ENCODE assay signal across 8 cellular contexts in genomic region chr22:19854778-19855503, GRCh38. TPM values are rescaled to one million over a fixed set of nuclear protein-coding genes. Genes with fewer than 3 reads are reported as not detected.
DNase-seq lines count a peak whose midpoint lies in the region; ATAC-seq and TF ChIP-seq lines count a peak whose summit lies in the region.

Gene GNB1L, minus strand, starts transcription at chr22:19854874. Its CDS starts 33,519 bp downstream, at chr22:19821355.
A gene with protein sequence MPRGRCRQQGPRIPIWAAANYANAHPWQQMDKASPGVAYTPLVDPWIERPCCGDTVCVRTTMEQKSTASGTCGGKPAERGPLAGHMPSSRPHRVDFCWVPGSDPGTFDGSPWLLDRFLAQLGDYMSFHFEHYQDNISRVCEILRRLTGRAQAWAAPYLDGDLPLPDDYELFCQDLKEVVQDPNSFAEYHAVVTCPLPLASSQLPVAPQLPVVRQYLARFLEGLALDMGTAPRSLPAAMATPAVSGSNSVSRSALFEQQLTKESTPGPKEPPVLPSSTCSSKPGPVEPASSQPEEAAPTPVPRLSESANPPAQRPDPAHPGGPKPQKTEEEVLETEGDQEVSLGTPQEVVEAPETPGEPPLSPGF (minus strand): TSS chr22:19854874. CDS start chr22:19852261, 2,613 bp downstream.

- no peaks in the 10 kb centered on the region for H3K27me3 ChIP-seq in adrenal gland
- no peaks in the 10 kb centered on the region for H3K27me3 ChIP-seq in heart right ventricle
- H3K27me3 ChIP-seq in upper lobe of left lung, result no peaks in the 10 kb centered on the region

- H3K4me3 ChIP-seq in adrenal gland (peak within 1 kb of the TSS; percentile 35 to 88 (median 74)), heart right ventricle (peak within 1 kb of the TSS; percentile 69 to 98 (median 95)), upper lobe of left lung (peak within 1 kb of the TSS; percentile 64 to 88 (median 70))

- ATAC-seq in HG02852 (IDR thresholded peaks at IDR 0.05; ENCODE audit: unreplicated experiment) (peak; percentile 89), heart right ventricle (peak; percentile 98 to 99 (median 99)), upper lobe of left lung (ENCODE audit: low FRiP score in 2 of 2) (peak; percentile 97 to 98)

- H3K4me1 ChIP-seq in adrenal gland (replicated peaks in 1 of 2) (peaks cover 20 to 21% of the 10 kb centered on the region in 2 donors), heart right ventricle (peaks cover 18 to 33% (median 27%) of the 10 kb centered on the region in 9 donors), upper lobe of left lung (peaks cover 34 to 56% (median 51%) of the 10 kb centered on the region in 4 donors)

- in situ Hi-C loops in GM13976 (cut with MboI; ENCODE audit: low sequenced_read_pairs, unreplicated experiment), result no loop called here

- H3K9me3 ChIP-seq in adrenal gland (replicated peaks in 1 of 3), result no peaks in the 10 kb centered on the region
- H3K9me3 ChIP-seq in heart right ventricle, result no peaks in the 10 kb centered on the region
- no peaks in the 10 kb centered on the region for H3K9me3 ChIP-seq in upper lobe of left lung

- H3K36me3 ChIP-seq in adrenal gland (replicated peaks in 1 of 2) (peaks cover 0 to 18% of the 10 kb centered on the region in 2 donors), heart right ventricle (peaks cover 0 to 29% (median 10%) of the 10 kb centered on the region in 9 donors), upper lobe of left lung (peaks cover 0 to 22% (median 15%) of the 10 kb centered on the region in 4 donors)

- WGBS in adrenal gland, 4 donors, result 0 to 1% (median 0%) methylated on average over 6 to 81 of the region's 81 CpGs
- 1% methylated on average over 81 of the region's 81 CpGs for WGBS in heart right ventricle, 2 donors
- 0 to 1% methylated on average over 5 to 21 of the region's 81 CpGs for WGBS in upper lobe of left lung, 2 donors

- H3K27ac ChIP-seq in adrenal gland, result peak within 1 kb of the TSS; percentile 80 to 99 (median 97)
- peak within 1 kb of the TSS; percentile 78 to 98 (median 94) for H3K27ac ChIP-seq in heart right ventricle
- H3K27ac ChIP-seq in upper lobe of left lung, result peak within 1 kb of the TSS; percentile 86 to 99 (median 93)

- TF ChIP-seq CTCF in GM13976 (IDR thresholded peaks at IDR 0.05; ENCODE audit: borderline replicate concordance, control extremely low read depth, extremely low read depth, insufficient read depth, missing control alignments) (peak; percentile 23), adrenal gland (IDR thresholded peaks at IDR 0.05) (no peak), heart right ventricle (IDR thresholded peaks at IDR 0.05) (peak in 6 of 9 donors; percentile 7 to 50 (median 32)), upper lobe of left lung (IDR thresholded peaks at IDR 0.05) (peak in 5 of 6 experiments; percentile 11 to 67 (median 42))

- intact Hi-C loops in adrenal gland (cut with DNase I), result no loop called here
- intact Hi-C loops in heart right ventricle (cut with DNase I), result loop anchor here in 1 of 10 donors (5.0 kb wide), 1 partner anchor 53 kb away; no protein-coding TSS in a partner anchor
- intact Hi-C loops in posterior cingulate gyrus (cut with DNase I), result no loop called here

- DNase-seq in GM13976 (ENCODE audit: low spot score), result peak; percentile 99
- DNase-seq in NCI-H1436 treated with DMSO at 0.1 percent for 48 hours (lab: John Stamatoyannopoulos, UW), result peak; percentile 59
- peak; percentile 94 for DNase-seq in T follicular helper cell (ENCODE audit: low read depth)
- peak; percentile 96 to 98 (median 97) for DNase-seq in adrenal gland
- DNase-seq in heart right ventricle, result peak; percentile 96 to 99
- DNase-seq in posterior cingulate gyrus, result peak; percentile 89 to 99 (median 94)
- peak; percentile 98 to 100 for DNase-seq in upper lobe of left lung

- peak; percentile 87 to 99 for TF ChIP-seq POLR2A in adrenal gland (IDR thresholded peaks at IDR 0.05)
- TF ChIP-seq POLR2A in upper lobe of left lung (IDR thresholded peaks at IDR 0.05), result peak in 3 of 4 donors; percentile 91 to 98 (median 98)

- peak in 1 of 4 donors; percentile 12 for TF ChIP-seq EP300 in upper lobe of left lung (IDR thresholded peaks at IDR 0.05)

RNA-seq across cellular contexts. Expression of gene GNB1L, which starts in this region (rescaled TPM):
- total RNA-seq in adrenal gland (1 to 10 TPM in 7 of 8 donors, under 1 TPM in 1; 0.26 to 6.6 (median 3.7) TPM), heart right ventricle (1 to 10 TPM in 8 of 10 donors, under 1 TPM in 2; 0.76 to 3.6 (median 1.8) TPM), upper lobe of left lung (10 to 100 TPM in 1 of 6 donors, 1 to 10 TPM in 4, under 1 TPM in 1; 0.78 to 11.1 (median 6.8) TPM)
- polyA plus RNA-seq in adrenal gland (1 to 10 TPM in 2 of 3 donors, not detected in 1; 4.3 to 6.2 TPM), heart right ventricle (1 to 10 TPM; 2.0 to 9.3 TPM)

RNA-seq across cellular contexts. Expression of the second gene that starts in this region (rescaled TPM):
- total RNA-seq in adrenal gland (10 to 100 TPM in 6 of 8 donors, 1 to 10 TPM in 2; 5.5 to 17.3 (median 11.7) TPM), heart right ventricle (10 to 100 TPM in 2 of 10 donors, 1 to 10 TPM in 8; 5.3 to 12.0 (median 7.2) TPM), upper lobe of left lung (10 to 100 TPM; 16.4 to 27.4 (median 24.1) TPM)
- polyA plus RNA-seq in adrenal gland (10 to 100 TPM in 1 of 3 donors, 1 to 10 TPM in 2; 5.8 to 14.1 (median 7.9) TPM), heart right ventricle (1 to 10 TPM; 4.0 to 6.5 TPM)

Comparison
In these comparisons a context has a peak if more than half of its experiments do, and no peak if none do; other contexts are left out.
1. Peak in every context shown above with its lines: DNase-seq, ATAC-seq, H3K4me3 ChIP-seq and H3K27ac ChIP-seq.
2. CTCF ChIP-seq: peak in GM13976 (single experiment), heart right ventricle (6 of 9) and upper lobe of left lung (5 of 6); none in adrenal gland (0 of 6).